12 cellular contexts compared by ENCODE assay signal in the genomic region with DNA sequence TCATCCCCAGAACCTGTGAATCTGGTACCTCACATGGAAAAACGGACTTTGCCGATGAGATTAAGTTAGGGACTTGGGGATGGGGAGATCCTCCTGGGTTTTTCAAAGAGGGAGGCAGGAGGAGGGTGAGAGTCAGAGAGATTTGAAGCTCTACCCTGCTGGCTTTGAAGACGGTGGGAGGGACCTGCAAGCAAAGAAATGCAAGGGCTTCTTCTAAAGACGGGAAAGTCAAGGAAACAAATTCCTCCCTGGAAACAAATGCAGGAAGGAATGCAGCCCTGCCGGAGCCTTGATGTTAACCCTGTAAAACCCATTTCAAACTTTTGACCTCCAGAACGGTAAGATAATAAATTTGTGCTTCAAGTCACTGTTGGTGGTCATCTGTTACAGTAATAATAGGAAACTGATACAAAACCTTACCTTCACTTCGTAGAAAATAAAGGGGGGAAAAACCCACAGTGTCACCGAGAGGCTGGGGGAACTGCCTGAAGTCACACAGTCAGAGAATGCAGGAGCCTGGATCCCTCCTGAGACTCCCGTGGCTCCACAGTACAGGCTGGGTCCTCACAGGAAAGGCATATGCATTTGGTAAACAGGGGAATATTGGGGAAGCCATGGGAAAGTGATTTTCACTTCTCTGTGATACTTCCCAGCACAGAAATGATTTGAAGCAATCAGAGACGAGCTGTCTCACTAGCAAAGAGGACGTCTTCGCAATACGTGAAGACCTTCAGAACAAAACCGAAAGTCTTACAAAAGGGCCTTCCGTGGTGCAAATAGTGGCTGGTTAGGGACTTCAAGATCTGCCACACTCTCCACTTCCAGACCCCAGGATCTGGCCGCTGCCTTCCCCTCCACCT. TPM values are rescaled to one million over a fixed set of nuclear protein-coding genes. Genes with fewer than 3 reads are reported as not detected.
DNase-seq lines count a peak whose midpoint lies in the region; ATAC-seq and TF ChIP-seq lines count a peak whose summit lies in the region.
"Had no signal": no experiment of that assay in that cellular context is flagged by ENCODE, and none has a peak within 500 bp of the region (broad histone marks: within the 10 kb centered on the region; RNA-seq: fewer than 3 reads in every experiment).

No MANE protein-coding gene starts in this region.

- intact Hi-C loops in A673 (cut with micrococcal nuclease; ENCODE audit: unreplicated experiment) = no loop called here
- intact Hi-C loops in ascending aorta (cut with DNase I) = no loop called here

- no peak for TF ChIP-seq CTCF in A673 (conservative IDR thresholded peaks at IDR 0.05; ENCODE audit: low read depth, low read length)
- TF ChIP-seq CTCF in ascending aorta (IDR thresholded peaks at IDR 0.05) = no peak

- H3K36me3 ChIP-seq in BLaER1 = no peaks in the 10 kb centered on the region
- no peaks in the 10 kb centered on the region for H3K36me3 ChIP-seq in ectodermal cell (ENCODE audit: control insufficient read depth, insufficient read depth, low read length)
- H3K36me3 ChIP-seq in A673 (ENCODE audit: insufficient read depth, low read length, poor library complexity, severe bottlenecking) = no peaks in the 10 kb centered on the region
- no peaks in the 10 kb centered on the region for H3K36me3 ChIP-seq in ascending aorta

- DNase-seq in A673 (ENCODE audit: low spot score) = no peak
- DNase-seq in glomerular visceral epithelial cell (ENCODE audit: extremely low spot score) = no peak
- no peak for DNase-seq in ascending aorta (ENCODE audit: low spot score in 2 of 2)
- DNase-seq: activated CD4-positive, alpha-beta T cell treated with anti-CD3 and anti-CD28 coated beads, Interleukin-2, amount 50 U/mL, for 1 hour; activated naive CD8-positive, alpha-beta T cell treated with anti-CD3 and anti-CD28 coated beads, Interleukin-2, amount 50 U/mL, for 24 hours; effector CD4-positive, alpha-beta T cell; SK-N-SH had no signal

- H3K27me3 ChIP-seq in BLaER1 (no peaks in the 10 kb centered on the region), ectodermal cell (ENCODE audit: control insufficient read depth, insufficient read depth, low read length, poor library complexity, severe bottlenecking) (no peaks in the 10 kb centered on the region), A673 (replicated peaks; ENCODE audit: insufficient read depth, low read depth, low read length, poor library complexity) (no peaks in the 10 kb centered on the region), ascending aorta (no peaks in the 10 kb centered on the region)

- CTCF ChIA-PET in A673 (lab: Charles Lee) = interaction anchor here (0.6 to 0.7 kb wide), 2 partner anchors 9 to 81 kb away, joined by 3 read pairs; no protein-coding TSS in a partner anchor

- H3K9me3 ChIP-seq in BLaER1 = no peaks in the 10 kb centered on the region; the same call in 1 of the 2 replicates
- no peaks in the 10 kb centered on the region for H3K9me3 ChIP-seq in ectodermal cell (ENCODE audit: control insufficient read depth, low read length)
- H3K9me3 ChIP-seq in A673 (ENCODE audit: low read depth, low read length, poor library complexity, severe bottlenecking) = no peaks in the 10 kb centered on the region
- no peaks in the 10 kb centered on the region for H3K9me3 ChIP-seq in ascending aorta
- H3K9me3 ChIP-seq: SK-N-SH had no signal

- ATAC-seq in GM21367 (IDR thresholded peaks at IDR 0.05; ENCODE audit: unreplicated experiment) (peak; percentile 86), HG03439 (IDR thresholded peaks at IDR 0.05; ENCODE audit: unreplicated experiment) (peak; percentile 67), HG03159 (IDR thresholded peaks at IDR 0.05; ENCODE audit: unreplicated experiment) (no peak)
- ATAC-seq: activated naive CD8-positive, alpha-beta T cell treated with anti-CD3 and anti-CD28 coated beads, Interleukin-2, amount 50 U/mL, for 24 hours had no signal

- no peak overlapping the region for H3K9ac ChIP-seq in BLaER1
- H3K9ac ChIP-seq: SK-N-SH had no signal

- H3K27ac ChIP-seq in BLaER1 (no peak overlapping the region), ectodermal cell (ENCODE audit: insufficient read depth, low read depth, low read length, poor library complexity, severe bottlenecking) (peak overlapping the region; percentile 18), A673 (ENCODE audit: low read depth, low read length, poor library complexity, severe bottlenecking) (no peak overlapping the region), ascending aorta (no peak overlapping the region)

- H4K20me1 ChIP-seq in BLaER1 = no peaks in the 10 kb centered on the region

- no TSS peak for BruUV-seq in A673 (replicated peaks; lab: Mats Ljungman, UMichigan)

- POLR2A ChIA-PET in A673 (lab: Charles Lee; ENCODE audit: low non-redundant PET) = no interaction called here

- peak overlapping the region; percentile 47 for H3K4me2 ChIP-seq in BLaER1
- H3K4me2 ChIP-seq: SK-N-SH had no signal

- peaks cover 6% of the 10 kb centered on the region for H3K4me1 ChIP-seq in BLaER1
- H3K4me1 ChIP-seq in ectodermal cell (ENCODE audit: control insufficient read depth, insufficient read depth, low read length) = peaks cover 28% of the 10 kb centered on the region
- H3K4me1 ChIP-seq in A673 (ENCODE audit: insufficient read depth, low read length, poor library complexity, severe bottlenecking) = no peaks in the 10 kb centered on the region
- no peaks in the 10 kb centered on the region for H3K4me1 ChIP-seq in ascending aorta

- WGBS in ectodermal cell, 2 experiments = 34 to 36% methylated on average over 16 of the region's 16 CpGs

- H3K4me3 ChIP-seq in BLaER1 (no peak overlapping the region), ectodermal cell (ENCODE audit: insufficient read depth, low read depth, low read length) (no peak overlapping the region), A673 (ENCODE audit: low read depth, low read length, poor library complexity, severe bottlenecking) (no peak overlapping the region), ascending aorta (no peak overlapping the region)

RNA-seq across cellular contexts. Expression of a gene that starts 58.9 kb away (rescaled TPM):
- not detected for polyA plus RNA-seq in ectodermal cell (2013, experiment 1 of 4)
- polyA plus RNA-seq in ectodermal cell (2013, experiment 2 of 4) = not detected
- 0.59 TPM for polyA plus RNA-seq in ectodermal cell (2013, experiment 3 of 4)
- polyA plus RNA-seq in ectodermal cell (2013, experiment 4 of 4) = 0.32 TPM
- total RNA-seq in A673 (2021) (0.17 TPM in 1 of 2 replicates, not detected in the other), ascending aorta (not detected)
